Comparison of ENCODE assay signal across 17 cellular contexts in the genomic region with DNA sequence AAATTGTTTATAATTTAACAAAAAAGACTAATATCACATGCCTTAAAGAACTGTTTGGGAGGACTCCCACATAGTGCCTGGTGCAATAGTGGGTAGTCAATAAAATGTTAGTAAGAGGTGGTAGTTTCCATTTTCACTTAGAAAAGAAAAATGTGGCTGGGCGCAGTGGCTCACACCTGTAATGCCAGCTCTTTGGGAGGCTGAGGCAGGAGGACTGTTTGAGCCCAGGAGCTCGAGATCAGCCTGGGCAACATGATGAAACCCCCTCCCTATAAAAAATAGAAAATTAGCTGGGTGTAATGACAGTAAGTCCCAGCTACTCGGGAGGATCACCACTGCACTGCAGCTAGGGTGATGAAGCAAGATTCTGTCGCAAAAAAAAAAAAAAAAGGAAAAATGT. TPM values are rescaled to one million over a fixed set of nuclear protein-coding genes. Genes with fewer than 3 reads are reported as not detected.
DNase-seq lines count a peak whose midpoint lies in the region; ATAC-seq, FAIRE-seq and TF ChIP-seq lines count a peak whose summit lies in the region.
"Had no signal": no experiment of that assay in that cellular context is flagged by ENCODE, and none has a peak within 500 bp of the region (broad histone marks: within the 10 kb centered on the region; RNA-seq: fewer than 3 reads in every experiment).

No MANE protein-coding gene starts in this region.

- H3K27ac Mint-ChIP-seq in stimulated activated naive CD8-positive, alpha-beta T cell treated with anti-CD3 and anti-CD28 coated beads, Interleukin-15, Interleukin-2, amounts not matched to agents 100 ng/mL and 50 ng/mL, for 24 hours: peak overlapping the region; percentile 90
- peak overlapping the region; percentile 89 for H3K27ac Mint-ChIP-seq in activated CD8-positive, alpha-beta T cell treated with anti-CD3 and anti-CD28 coated beads, Interleukin-2, amount 10 ng/mL, durations not matched to agents 7 days and 5 days
- H3K27ac Mint-ChIP-seq in naive B cell: peak overlapping the region in 4 of 6 donors; percentile 2 to 72 (median 36)

- H3K9me3 ChIP-seq in pancreas: no peaks in the 10 kb centered on the region

- H3K36me3 ChIP-seq in pancreas: no peaks in the 10 kb centered on the region

- no peak for TF ChIP-seq CTCF in pancreas (IDR thresholded peaks at IDR 0.05)

- peaks cover 86% of the 10 kb centered on the region for H3K4me1 Mint-ChIP-seq in stimulated activated naive CD8-positive, alpha-beta T cell treated with anti-CD3 and anti-CD28 coated beads, Interleukin-15, Interleukin-2, amounts not matched to agents 100 ng/mL and 50 ng/mL, for 24 hours (ENCODE audit: low read depth)
- peaks cover 73% of the 10 kb centered on the region for H3K4me1 Mint-ChIP-seq in activated CD8-positive, alpha-beta T cell treated with anti-CD3 and anti-CD28 coated beads, Interleukin-2, amount 10 ng/mL, durations not matched to agents 7 days and 5 days (ENCODE audit: low read depth)
- H3K4me1 Mint-ChIP-seq in naive B cell: peaks cover 13 to 36% (median 22%) of the 10 kb centered on the region in 3 donors

- H3K27me3 Mint-ChIP-seq in stimulated activated naive CD8-positive, alpha-beta T cell treated with anti-CD3 and anti-CD28 coated beads, Interleukin-15, Interleukin-2, amounts not matched to agents 100 ng/mL and 50 ng/mL, for 24 hours: no peaks in the 10 kb centered on the region
- no peaks in the 10 kb centered on the region for H3K27me3 Mint-ChIP-seq in activated CD8-positive, alpha-beta T cell treated with anti-CD3 and anti-CD28 coated beads, Interleukin-2, amount 10 ng/mL, durations not matched to agents 7 days and 5 days (ENCODE audit: low read depth)
- no peaks in the 10 kb centered on the region for H3K27me3 Mint-ChIP-seq in naive B cell

- POLR2A ChIA-PET in activated CD8-positive, alpha-beta T cell treated with anti-CD3 and anti-CD28 coated beads, Interleukin-2, amount 10 ng/mL, durations not matched to agents 7 days and 5 days (lab: Charles Lee): interaction anchor here (0.6 to 6.4 kb wide), 6 partner anchors 10 to 24 kb away, joined by 3 to 36 read pairs (median 6); a partner anchor contains a TSS

- no peak overlapping the region for H3K4me3 ChIP-seq in pancreas

- no peaks in the 10 kb centered on the region for H3K9me3 Mint-ChIP-seq in stimulated activated naive CD8-positive, alpha-beta T cell treated with anti-CD3 and anti-CD28 coated beads, Interleukin-15, Interleukin-2, amounts not matched to agents 100 ng/mL and 50 ng/mL, for 24 hours
- no peaks in the 10 kb centered on the region for H3K9me3 Mint-ChIP-seq in activated CD8-positive, alpha-beta T cell treated with anti-CD3 and anti-CD28 coated beads, Interleukin-2, amount 10 ng/mL, durations not matched to agents 7 days and 5 days (ENCODE audit: insufficient read depth)
- no peaks in the 10 kb centered on the region for H3K9me3 Mint-ChIP-seq in naive B cell

- no peak for ATAC-seq in stimulated activated naive CD8-positive, alpha-beta T cell treated with anti-CD3 and anti-CD28 coated beads, Interleukin-15, Interleukin-2, amounts not matched to agents 100 U/mL and 50 U/mL, for 24 hours
- peak; percentile 16 for ATAC-seq in activated CD8-positive, alpha-beta T cell treated with anti-CD3 and anti-CD28 coated beads, Interleukin-2, amount 10 ng/mL, durations not matched to agents 7 days and 5 days
- no peak for ATAC-seq in naive B cell (ENCODE audit: low read depth in 2 of 2)
- ATAC-seq in HG03439 (IDR thresholded peaks at IDR 0.05; ENCODE audit: unreplicated experiment): no peak
- ATAC-seq in HG02763 (IDR thresholded peaks at IDR 0.05; ENCODE audit: unreplicated experiment): no peak
- ATAC-seq in pancreas: no peak
- no peak for ATAC-seq in HG02759 (IDR thresholded peaks at IDR 0.05; ENCODE audit: unreplicated experiment)

- no peak for DNase-seq in stimulated activated naive CD8-positive, alpha-beta T cell treated with anti-CD3 and anti-CD28 coated beads, Interleukin-15, Interleukin-2, amounts not matched to agents 100 U/mL and 50 U/mL, for 24 hours
- DNase-seq in activated CD8-positive, alpha-beta T cell treated with anti-CD3 and anti-CD28 coated beads, Interleukin-2, amount 10 ng/mL, durations not matched to agents 7 days and 5 days: no peak
- DNase-seq in naive B cell (no peak), pancreas (no peak)
- DNase-seq: caudate nucleus; erythroblast; mammary epithelial cell; NCI-H1694 treated with DMSO at 0.1 percent for 48 hours; NCI-H524; RPMI8226; stimulated activated CD4-positive, alpha-beta T cell treated with anti-CD3 and anti-CD28 coated beads, Interleukin-1b, Interleukin-23, amount 100 ng/mL, for 48 hours; WERI-Rb-1 had no signal

- H3K36me3 Mint-ChIP-seq in stimulated activated naive CD8-positive, alpha-beta T cell treated with anti-CD3 and anti-CD28 coated beads, Interleukin-15, Interleukin-2, amounts not matched to agents 100 ng/mL and 50 ng/mL, for 24 hours (ENCODE audit: low read depth): peaks cover 46% of the 10 kb centered on the region
- H3K36me3 Mint-ChIP-seq in activated CD8-positive, alpha-beta T cell treated with anti-CD3 and anti-CD28 coated beads, Interleukin-2, amount 10 ng/mL, durations not matched to agents 7 days and 5 days (ENCODE audit: low read depth): peaks cover 61% of the 10 kb centered on the region
- peaks cover 0 to 21% of the 10 kb centered on the region in 2 donors for H3K36me3 Mint-ChIP-seq in naive B cell

- H3K27me3 ChIP-seq in pancreas: no peaks in the 10 kb centered on the region

- H3K4me3 Mint-ChIP-seq in stimulated activated naive CD8-positive, alpha-beta T cell treated with anti-CD3 and anti-CD28 coated beads, Interleukin-15, Interleukin-2, amounts not matched to agents 100 ng/mL and 50 ng/mL, for 24 hours: peak overlapping the region; percentile 75
- peak overlapping the region; percentile 73 for H3K4me3 Mint-ChIP-seq in activated CD8-positive, alpha-beta T cell treated with anti-CD3 and anti-CD28 coated beads, Interleukin-2, amount 10 ng/mL, durations not matched to agents 7 days and 5 days
- H3K4me3 Mint-ChIP-seq in naive B cell: peak overlapping the region in 2 of 8 donors; percentile 8 to 51

- 83 to 89% methylated on average over 4 of the region's 4 CpGs for WGBS in pancreas, 2 donors

- H3K27ac ChIP-seq in pancreas: no peak overlapping the region
- H3K27ac ChIP-seq: parathyroid adenoma, WERI-Rb-1 had no signal

- CTCF ChIA-PET in activated CD8-positive, alpha-beta T cell treated with anti-CD3 and anti-CD28 coated beads, Interleukin-2, amount 10 ng/mL, durations not matched to agents 7 days and 5 days (lab: Charles Lee): interaction anchor here (0.8 to 3.6 kb wide), 6 partner anchors 10 to 107 kb away, joined by 3 to 20 read pairs (median 6); no protein-coding TSS in a partner anchor

- intact Hi-C loops in pancreas (cut with DNase I): no loop called here

- H3K4me1 ChIP-seq in pancreas: no peaks in the 10 kb centered on the region
- H3K4me1 ChIP-seq: parathyroid adenoma had no signal

- no peak for FAIRE-seq in pancreas (lab: Jason Lieb, UNC)

RNA-seq across cellular contexts. Expression of a gene that starts 24.5 kb away (rescaled TPM):
- total RNA-seq in activated CD8-positive, alpha-beta T cell treated with anti-CD3 and anti-CD28 coated beads, Interleukin-2, amount 10 ng/mL, durations not matched to agents 7 days and 5 days: 10 to 100 TPM; 51.8 to 57.9 TPM
- polyA plus RNA-seq in naive B cell (ENCODE audit: low read depth in 6 of 6) (10 to 100 TPM; 18.5 to 35.2 (median 32.9) TPM), pancreas (1 to 10 TPM; 1.1 to 2.2 TPM)
- 1 to 10 TPM; 3.0 to 8.1 (median 4.1) TPM for total RNA-seq in pancreas

Comparison
In these comparisons a context has a peak if more than half of its experiments do, and no peak if none do; other contexts are left out.
1. H3K27ac Mint-ChIP-seq: peak in every context shown above with its lines; median percentile 90 in stimulated activated naive CD8-positive, alpha-beta T cell treated with anti-CD3 and anti-CD28 coated beads, Interleukin-15, Interleukin-2, amounts not matched to agents 100 ng/mL and 50 ng/mL, for 24 hours; 89 in activated CD8-positive, alpha-beta T cell treated with anti-CD3 and anti-CD28 coated beads, Interleukin-2, amount 10 ng/mL, durations not matched to agents 7 days and 5 days; 36 in naive B cell.
2. RNA of a gene that starts 24.5 kb away (total RNA-seq): 51.8 to 57.9 TPM in activated CD8-positive, alpha-beta T cell treated with anti-CD3 and anti-CD28 coated beads, Interleukin-2, amount 10 ng/mL, durations not matched to agents 7 days and 5 days; 3.0 to 8.1 TPM in pancreas; every median in the first group is over 4 times any median in the second.